Comparison of ENCODE assay signal across 27 cellular contexts in the genomic region with DNA sequence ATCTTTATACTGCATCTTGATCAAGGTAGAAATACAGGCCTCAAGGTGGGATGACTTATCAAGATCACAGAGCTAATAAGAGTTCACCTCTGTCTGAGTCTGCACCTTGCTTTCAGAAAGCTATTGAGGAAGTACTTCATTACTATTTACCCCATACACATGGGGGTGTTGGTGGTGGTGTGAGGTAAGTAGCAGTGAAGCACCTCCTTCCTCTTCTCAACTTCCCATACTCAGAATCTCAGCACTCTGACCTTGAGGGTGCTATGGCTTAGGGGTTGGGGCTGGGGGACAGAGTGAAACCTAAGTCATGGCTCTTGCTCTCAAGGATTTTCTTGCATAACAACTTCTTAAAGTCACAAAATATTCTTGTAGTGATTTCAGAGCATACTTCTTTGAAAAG.
"Had no signal": no experiment of that assay in that cellular context is flagged by ENCODE, and none has a peak within 500 bp of the region (broad histone marks: within the 10 kb centered on the region; RNA-seq: fewer than 3 reads in every experiment).

No MANE protein-coding gene starts in this region.

- H3K4me1 Mint-ChIP-seq: activated CD4-positive, alpha-beta memory T cell treated with anti-CD3 and anti-CD28 coated beads, Interleukin-2, amount 10 ng/mL, durations not matched to agents 7 days and 5 days; activated CD4-positive, alpha-beta T cell treated with anti-CD3 and anti-CD28 coated beads, Interleukin-2, amount 10 ng/mL, durations not matched to agents 7 days and 5 days; activated T-helper 17 cell treated with anti-CD3 and anti-CD28 coated beads, Interleukin-2, amount 50 U/mL, for 72 hours; naive thymus-derived CD8-positive, alpha-beta T cell had no signal

- H3K4me3 Mint-ChIP-seq: activated CD4-positive, alpha-beta memory T cell treated with anti-CD3 and anti-CD28 coated beads, Interleukin-2, amount 10 ng/mL, durations not matched to agents 7 days and 5 days; activated CD4-positive, alpha-beta T cell treated with anti-CD3 and anti-CD28 coated beads, Interleukin-2, amount 10 ng/mL, durations not matched to agents 7 days and 5 days; activated T-cell treated with anti-CD3 and anti-CD28 coated beads, Interleukin-2, amount 50 U/mL, for 24 hours; activated T-helper 17 cell treated with anti-CD3 and anti-CD28 coated beads, Interleukin-2, amount 50 U/mL, for 72 hours; effector memory CD8-positive, alpha-beta T cell; immature natural killer cell; naive thymus-derived CD8-positive, alpha-beta T cell; neural progenitor cell had no signal

- ATAC-seq: activated T-helper 17 cell treated with anti-CD3 and anti-CD28 coated beads, Interleukin-2, amount 50 U/mL, for 72 hours; effector memory CD8-positive, alpha-beta T cell; heart left ventricle; left colon; naive thymus-derived CD8-positive, alpha-beta T cell; stimulated activated naive CD8-positive, alpha-beta T cell treated with anti-CD3 and anti-CD28 coated beads, Interleukin-15, Interleukin-2, amounts not matched to agents 100 U/mL and 50 U/mL, for 24 hours had no signal

- H3K27ac Mint-ChIP-seq: activated CD4-positive, alpha-beta memory T cell treated with anti-CD3 and anti-CD28 coated beads, Interleukin-2, amount 10 ng/mL, durations not matched to agents 7 days and 5 days; activated CD4-positive, alpha-beta T cell treated with anti-CD3 and anti-CD28 coated beads, Interleukin-2, amount 10 ng/mL, durations not matched to agents 7 days and 5 days; activated T-cell treated with anti-CD3 and anti-CD28 coated beads, Interleukin-2, amount 50 U/mL, for 24 hours; activated T-helper 17 cell treated with anti-CD3 and anti-CD28 coated beads, Interleukin-2, amount 50 U/mL, for 72 hours; effector memory CD8-positive, alpha-beta T cell; immature natural killer cell; naive thymus-derived CD8-positive, alpha-beta T cell; neural progenitor cell had no signal

- DNase-seq: activated CD4-positive, alpha-beta memory T cell treated with anti-CD3 and anti-CD28 coated beads, Interleukin-2, amount 10 ng/mL, durations not matched to agents 7 days and 5 days; activated CD4-positive, alpha-beta T cell treated with anti-CD3 and anti-CD28 coated beads, Interleukin-2, amount 10 ng/mL, durations not matched to agents 7 days and 5 days; activated CD4-positive, CD25-positive, alpha-beta regulatory T cell treated with anti-CD3 and anti-CD28 coated beads, Interleukin-2, amount 50 U/mL, for 72 hours; activated CD8-positive, alpha-beta memory T cell treated with anti-CD3 and anti-CD28 coated beads, Interleukin-2, amount 50 U/mL, for 48 hours; activated gamma-delta T cell treated with Interleukin-2 at 50 U/mL for 16 hours; activated naive CD4-positive, alpha-beta T cell treated with anti-CD3 and anti-CD28 coated beads, Interleukin-2, amount 50 U/mL, for 16 hours; activated T-cell treated with anti-CD3 and anti-CD28 coated beads, Interleukin-2, amount 50 U/mL, for 24 hours; amniotic stem cell; brain microvascular endothelial cell; cortex of kidney; effector memory CD8-positive, alpha-beta T cell; erythroblast; heart left ventricle; hypothalamus; immature natural killer cell; kidney; left colon; midbrain; naive thymus-derived CD8-positive, alpha-beta T cell; occipital lobe; stimulated activated CD4-positive, alpha-beta T cell treated with anti-CD3 and anti-CD28 coated beads, Interleukin-15, amount 100 ng/mL, for 24 hours; stimulated activated CD4-positive, alpha-beta T cell treated with anti-CD3 and anti-CD28 coated beads, Interleukin-2, amount 100 ng/mL, for 24 hours; stimulated activated naive CD8-positive, alpha-beta T cell treated with anti-CD3 and anti-CD28 coated beads, Interleukin-15, Interleukin-2, amounts not matched to agents 100 U/mL and 50 U/mL, for 24 hours; testis; transverse colon had no signal

- H3K27me3 Mint-ChIP-seq: activated CD4-positive, alpha-beta T cell treated with anti-CD3 and anti-CD28 coated beads, Interleukin-2, amount 10 ng/mL, durations not matched to agents 7 days and 5 days; activated T-helper 17 cell treated with anti-CD3 and anti-CD28 coated beads, Interleukin-2, amount 50 U/mL, for 72 hours; effector memory CD8-positive, alpha-beta T cell had no signal

- H3K36me3 Mint-ChIP-seq: neural progenitor cell had no signal
